ENCODE assay signal across 8 cellular contexts in genomic region chr17:54901230-54901847, GRCh38. TPM values are rescaled to one million over a fixed set of nuclear protein-coding genes. Genes with fewer than 3 reads are reported as not detected.
DNase-seq lines count a peak whose midpoint lies in the region; ATAC-seq, FAIRE-seq and TF ChIP-seq lines count a peak whose summit lies in the region.
"Had no signal": no experiment of that assay in that cellular context is flagged by ENCODE, and none has a peak within 500 bp of the region (broad histone marks: within the 10 kb centered on the region; RNA-seq: fewer than 3 reads in every experiment).

No MANE protein-coding gene starts in this region.

- H3K36me3 ChIP-seq in mucosa of descending colon (ENCODE audit: low read depth): no peaks in the 10 kb centered on the region

- DNase-seq in NCI-H2107 (lab: John Stamatoyannopoulos, UW): peak; percentile 58
- peak; percentile 48 to 66 for DNase-seq in cardiac fibroblast (ENCODE audit: low read depth in 2 of 2)
- peak in 2 of 3 donors; percentile 24 to 28 for DNase-seq in mucosa of descending colon
- DNase-seq in OCI-M2 (lab: John Stamatoyannopoulos, UW; ENCODE audit: unreplicated experiment): no peak
- no peak for DNase-seq in GM12892 (ENCODE audit: insufficient read length)

- intact Hi-C loops in mucosa of descending colon (cut with DNase I, micrococcal nuclease): no loop called here

- TF ChIP-seq CTCF in cardiac fibroblast (IDR thresholded peaks at IDR 0.05; ENCODE audit: low read depth, low read length) (no peak), mucosa of descending colon (IDR thresholded peaks at IDR 0.05) (no peak)

- peaks cover 7% of the 10 kb centered on the region for H3K4me1 ChIP-seq in mucosa of descending colon (ENCODE audit: low read depth)

- ATAC-seq in mucosa of descending colon (peak; percentile 50), GM19395 (IDR thresholded peaks at IDR 0.05; ENCODE audit: unreplicated experiment) (no peak)

- TF ChIP-seq POLR2A in GM12892 (IDR thresholded peaks at IDR 0.05; ENCODE audit: low read depth, low read length): no peak

- no peak for FAIRE-seq in GM12892 (lab: Jason Lieb, UNC)
- FAIRE-seq: TTC549 had no signal

- no peaks in the 10 kb centered on the region for H3K9me3 ChIP-seq in mucosa of descending colon

- H3K4me3 ChIP-seq in GM08714 (ENCODE audit: low read length): peak overlapping the region; percentile 9; the same call in 1 of the 2 replicates
- peak overlapping the region; percentile 68 to 74 for H3K4me3 ChIP-seq in cardiac fibroblast (replicated peaks in 1 of 2; ENCODE audit: low read depth in 2 of 2, low read length in 2 of 2)
- H3K4me3 ChIP-seq in mucosa of descending colon: peak overlapping the region; percentile 40

RNA-seq across cellular contexts. Expression of gene TOM1L1, which starts 0.7 kb away (rescaled TPM):
- total RNA-seq in mucosa of descending colon: 10 to 100 TPM; 37.3 to 68.7 (median 49.8) TPM
- 6.9 TPM for polyA plus RNA-seq in GM12892 (2012; ENCODE audit: missing spikeins)

Comparison
In these comparisons a context has a peak if more than half of its experiments do, and no peak if none do; other contexts are left out.
1. H3K4me3 ChIP-seq: peak in every context shown above with its lines; median percentile 71 in cardiac fibroblast; 40 in mucosa of descending colon; 9 in GM08714.
2. DNase-seq: peak in NCI-H2107 (single experiment), cardiac fibroblast (2 of 2) and mucosa of descending colon (2 of 3); none in OCI-M2 (single experiment) and GM12892 (single experiment).